20 cellular contexts compared by ENCODE assay signal in genomic region chr1:95203908-95204437, GRCh38. TPM values are rescaled to one million over a fixed set of nuclear protein-coding genes. Genes with fewer than 3 reads are reported as not detected.
DNase-seq lines count a peak whose midpoint lies in the region; ATAC-seq, FAIRE-seq and TF ChIP-seq lines count a peak whose summit lies in the region.
"Had no signal": no experiment of that assay in that cellular context is flagged by ENCODE, and none has a peak within 500 bp of the region (broad histone marks: within the 10 kb centered on the region; RNA-seq: fewer than 3 reads in every experiment).

No MANE protein-coding gene starts in this region.

- in situ Hi-C loops in HepG2 (cut with HindIII; ENCODE audit: extremely low pct_ligation_motif_present, low pct_unique_long_range_greater_than_20kb) = no loop called here
- in situ Hi-C loops in K562 (cut with MboI) = no loop called here

- no peak overlapping the region for H2AFZ ChIP-seq in HepG2 (ENCODE audit: low read length)
- no peak overlapping the region for H2AFZ ChIP-seq in PC-3 (ENCODE audit: low read length)
- H2AFZ ChIP-seq in K562 (ENCODE audit: low read depth, low read length) = no peak overlapping the region
- H2AFZ ChIP-seq: GM23338 had no signal

- no peaks in the 10 kb centered on the region for H3K9me2 ChIP-seq in PC-3 (replicated peaks; ENCODE audit: low read length)

- H3K9me3 Mint-ChIP-seq in activated CD8-positive, alpha-beta T cell treated with anti-CD3 and anti-CD28 coated beads, Interleukin-2, amount 10 ng/mL, durations not matched to agents 7 days and 5 days (ENCODE audit: insufficient read depth) = no peaks in the 10 kb centered on the region
- H3K9me3 Mint-ChIP-seq: GM23338, HFFc6 had no signal

- no peak overlapping the region for H3K27ac ChIP-seq in HepG2 (ENCODE audit: extremely low read length, insufficient read depth, low read length)
- no peak overlapping the region for H3K27ac ChIP-seq in right lobe of liver
- no peak overlapping the region for H3K27ac ChIP-seq in PC-3 (ENCODE audit: low read length)
- no peak overlapping the region for H3K27ac ChIP-seq in K562 (ENCODE audit: extremely low read depth, low read depth, low read length)
- H3K27ac ChIP-seq: BLaER1 had no signal

- no peaks in the 10 kb centered on the region for H3K27me3 ChIP-seq in HepG2 (ENCODE audit: control insufficient read depth in 1 of 2, insufficient read depth in 2 of 2, low read length in 2 of 2)
- H3K27me3 ChIP-seq in right lobe of liver = no peaks in the 10 kb centered on the region
- H3K27me3 ChIP-seq in PC-3 (ENCODE audit: low read length) = no peaks in the 10 kb centered on the region
- H3K27me3 ChIP-seq in K562 (ENCODE audit: control insufficient read depth in 2 of 2, insufficient read depth in 2 of 2, low read length in 2 of 2) = no peaks in the 10 kb centered on the region
- H3K27me3 ChIP-seq: BLaER1 had no signal

- peaks cover 6% of the 10 kb centered on the region for H3K27me3 Mint-ChIP-seq in activated CD8-positive, alpha-beta T cell treated with anti-CD3 and anti-CD28 coated beads, Interleukin-2, amount 10 ng/mL, durations not matched to agents 7 days and 5 days (ENCODE audit: low read depth)

- intact Hi-C loops in HepG2 (cut with micrococcal nuclease; ENCODE audit: unreplicated experiment) = no loop called here
- intact Hi-C loops in right lobe of liver (cut with DNase I) = no loop called here
- intact Hi-C loops in PC-3 (cut with micrococcal nuclease) = loop anchor here (2.0 kb wide), 1 partner anchor 23 kb away; no protein-coding TSS in a partner anchor
- intact Hi-C loops in K562 (cut with micrococcal nuclease) = no loop called here

- H3K4me3 ChIP-seq in HepG2 (replicated peaks in 1 of 3; ENCODE audit: insufficient read depth in 1 of 3, low read depth in 2 of 3, low read length in 3 of 3) = no peak overlapping the region
- H3K4me3 ChIP-seq in right lobe of liver = no peak overlapping the region
- no peak overlapping the region for H3K4me3 ChIP-seq in PC-3 (ENCODE audit: low read length)
- H3K4me3 ChIP-seq in K562 = no peak overlapping the region
- H3K4me3 ChIP-seq: BLaER1, GM23338 had no signal

- no peaks in the 10 kb centered on the region for H3K9me1 ChIP-seq in K562 (ENCODE audit: control insufficient read depth, insufficient read depth, low read length)

- DNase-seq in HepG2 (ENCODE audit: low spot score) (no peak), right lobe of liver (no peak), PC-3 (no peak), K562 (ENCODE audit: extremely low read depth in 1 of 4, low spot score in 3 of 4) (peak in 1 of 4 experiments; percentile 16), DMS 273 treated with DMSO at 0.1 percent for 48 hours (lab: John Stamatoyannopoulos, UW) (no peak)
- DNase-seq in activated CD8-positive, alpha-beta T cell treated with anti-CD3 and anti-CD28 coated beads, Interleukin-2, amount 10 ng/mL, durations not matched to agents 7 days and 5 days = no peak
- DNase-seq: 8988T; CD4-positive, alpha-beta memory T cell; HCEC 1CT; HFFc6 had no signal

- H3K4me3 Mint-ChIP-seq in activated CD8-positive, alpha-beta T cell treated with anti-CD3 and anti-CD28 coated beads, Interleukin-2, amount 10 ng/mL, durations not matched to agents 7 days and 5 days = no peak overlapping the region
- H3K4me3 Mint-ChIP-seq: CD14-positive monocyte, GM23338, HFFc6 had no signal

- TF ChIP-seq CTCF in HepG2 (CRISPR knock-in tag; IDR thresholded peaks at IDR 0.05) (no peak), right lobe of liver (IDR thresholded peaks at IDR 0.05) (no peak), PC-3 (conservative IDR thresholded peaks at IDR 0.05; ENCODE audit: low read depth, low read length) (no peak), K562 (IDR thresholded peaks at IDR 0.05 in 2 of 3, conservative IDR thresholded peaks at IDR 0.05 in 1 of 3; ENCODE audit: insufficient read depth in 2 of 3, low read depth in 1 of 3, low read length in 3 of 3) (no peak)

- H3K9ac ChIP-seq in HepG2 (ENCODE audit: insufficient read depth, low read depth, low read length) = no peak overlapping the region
- H3K9ac ChIP-seq in PC-3 (ENCODE audit: low read length) = no peak overlapping the region
- no peak overlapping the region for H3K9ac ChIP-seq in K562 (ENCODE audit: insufficient read depth in 1 of 2, low read depth in 2 of 2, low read length in 2 of 2)
- H3K9ac ChIP-seq: BLaER1 had no signal

- TF ChIP-seq POLR2A in HepG2 (IDR thresholded peaks at IDR 0.05; ENCODE audit: insufficient read depth in 1 of 2, low read depth in 2 of 2, low read length in 2 of 2) (no peak), right lobe of liver (IDR thresholded peaks at IDR 0.05) (no peak), K562 (conservative IDR thresholded peaks at IDR 0.05) (no peak)

- no peaks in the 10 kb centered on the region for H3K4me1 Mint-ChIP-seq in activated CD8-positive, alpha-beta T cell treated with anti-CD3 and anti-CD28 coated beads, Interleukin-2, amount 10 ng/mL, durations not matched to agents 7 days and 5 days (ENCODE audit: low read depth)
- H3K4me1 Mint-ChIP-seq: CD14-positive monocyte; CD4-positive, alpha-beta memory T cell; GM23338; IgD-negative memory B cell had no signal

- CTCF ChIA-PET in HepG2 (lab: Yijun Ruan, JAX; ENCODE audit: low intra/inter-chr PET ratio, low total read pairs) = no interaction called here
- CTCF ChIA-PET in PC-3 (lab: Charles Lee) = no interaction called here
- CTCF ChIA-PET in K562 (lab: Yijun Ruan, JAX; ENCODE audit: low intra/inter-chr PET ratio) = no interaction called here
- CTCF ChIA-PET in activated CD8-positive, alpha-beta T cell treated with anti-CD3 and anti-CD28 coated beads, Interleukin-2, amount 10 ng/mL, durations not matched to agents 7 days and 5 days (lab: Charles Lee) = no interaction called here

- TF ChIP-seq RAD21 in HepG2 (CRISPR knock-in tag; IDR thresholded peaks at IDR 0.05) (no peak), K562 (CRISPR knock-in tag; conservative IDR thresholded peaks at IDR 0.05 in 1 of 2, IDR thresholded peaks at IDR 0.05 in 1 of 2) (no peak)

- 72% methylated on average over 1 of the region's 1 CpG for WGBS in HepG2 (ENCODE audit: low lambda C conversion rate)
- 41% methylated on average over 1 of the region's 1 CpG for WGBS in right lobe of liver (ENCODE audit: insufficient coverage, low coverage, low lambda C conversion rate, missing lambda C conversion rate)
- 0% methylated on average over 1 of the region's 1 CpG for WGBS in K562 (ENCODE audit: insufficient coverage, low coverage, missing lambda C conversion rate)

- H3K27ac Mint-ChIP-seq in activated CD8-positive, alpha-beta T cell treated with anti-CD3 and anti-CD28 coated beads, Interleukin-2, amount 10 ng/mL, durations not matched to agents 7 days and 5 days = no peak overlapping the region
- H3K27ac Mint-ChIP-seq: CD14-positive monocyte; CD4-positive, alpha-beta memory T cell; GM23338; HFFc6; IgD-negative memory B cell had no signal

- no peaks in the 10 kb centered on the region for H3K9me3 ChIP-seq in HepG2 (ENCODE audit: low read length)
- no peaks in the 10 kb centered on the region for H3K9me3 ChIP-seq in right lobe of liver
- H3K9me3 ChIP-seq in PC-3 (ENCODE audit: low read length) = no peaks in the 10 kb centered on the region
- H3K9me3 ChIP-seq in K562 (replicated peaks; ENCODE audit: control insufficient read depth, insufficient read depth, low read depth, low read length) = no peaks in the 10 kb centered on the region; the same call in none of the 2 replicates
- H3K9me3 ChIP-seq: BLaER1 had no signal

- no peaks in the 10 kb centered on the region for H3K79me2 ChIP-seq in HepG2 (ENCODE audit: insufficient read depth, low read length)
- H3K79me2 ChIP-seq in PC-3 (ENCODE audit: low read length) = no peaks in the 10 kb centered on the region
- no peaks in the 10 kb centered on the region for H3K79me2 ChIP-seq in K562 (ENCODE audit: control insufficient read depth, insufficient read depth, low read length)

- H3F3A ChIP-seq in PC-3 (ENCODE audit: low read length, unreplicated experiment) = no peaks in the 10 kb centered on the region

- no peak overlapping the region for H3K4me2 ChIP-seq in HepG2 (ENCODE audit: low read depth, low read length)
- H3K4me2 ChIP-seq in PC-3 (ENCODE audit: low read length) = no peak overlapping the region
- no peak overlapping the region for H3K4me2 ChIP-seq in K562 (ENCODE audit: insufficient read depth, low read length)
- H3K4me2 ChIP-seq: BLaER1, GM23338 had no signal

- BruUV-seq in HepG2 (replicated peaks; lab: Mats Ljungman, UMichigan) (no TSS peak), PC-3 (replicated peaks; lab: Mats Ljungman, UMichigan) (no TSS peak), K562 (replicated peaks; lab: Mats Ljungman, UMichigan) (no TSS peak)

- TF ChIP-seq EP300 in HepG2 (IDR thresholded peaks at IDR 0.05; ENCODE audit: low read depth in 2 of 2, low read length in 2 of 2) (no peak), HepG2 (CRISPR knock-in tag; IDR thresholded peaks at IDR 0.05; ENCODE audit: borderline replicate concordance) (no peak), K562 (IDR thresholded peaks at IDR 0.05; ENCODE audit: low read length) (peak; percentile 38; the same call in 1 of the 2 replicates)

- no peaks in the 10 kb centered on the region for H3K36me3 Mint-ChIP-seq in activated CD8-positive, alpha-beta T cell treated with anti-CD3 and anti-CD28 coated beads, Interleukin-2, amount 10 ng/mL, durations not matched to agents 7 days and 5 days (ENCODE audit: low read depth)
- H3K36me3 Mint-ChIP-seq: CD14-positive monocyte; CD4-positive, alpha-beta memory T cell; IgD-negative memory B cell had no signal

- POLR2A ChIA-PET in HepG2 (lab: Yijun Ruan, JAX) (no interaction called here), PC-3 (lab: Charles Lee; ENCODE audit: unreplicated experiment) (no interaction called here), K562 (lab: Yijun Ruan, JAX) (interaction anchor here (0.8 kb wide), 1 partner anchor 72 kb away, joined by 3 read pairs; no protein-coding TSS in a partner anchor)
- POLR2A ChIA-PET in activated CD8-positive, alpha-beta T cell treated with anti-CD3 and anti-CD28 coated beads, Interleukin-2, amount 10 ng/mL, durations not matched to agents 7 days and 5 days (lab: Charles Lee) = no interaction called here

- ATAC-seq in HepG2 (no peak), right lobe of liver (no peak), PC-3 (peak; percentile 72), K562 (peak; percentile 44; the same call in 1 of the 3 replicates), HG03565 (IDR thresholded peaks at IDR 0.05; ENCODE audit: unreplicated experiment) (no peak)
- no peak for ATAC-seq in activated CD8-positive, alpha-beta T cell treated with anti-CD3 and anti-CD28 coated beads, Interleukin-2, amount 10 ng/mL, durations not matched to agents 7 days and 5 days
- ATAC-seq: GM23338 had no signal

- H3K4me1 ChIP-seq in HepG2 (ENCODE audit: insufficient read depth, low read length) = no peaks in the 10 kb centered on the region
- no peaks in the 10 kb centered on the region for H3K4me1 ChIP-seq in right lobe of liver
- H3K4me1 ChIP-seq in PC-3 (ENCODE audit: insufficient read depth, low read length) = 0 out of 2 replicates have a peak, but pooled peaks cover 8% of the 10 kb centered on the region
- H3K4me1 ChIP-seq in K562 (replicated peaks in 1 of 2; ENCODE audit: control insufficient read depth in 2 of 2, insufficient read depth in 2 of 2, low read length in 2 of 2) = peaks cover 0 to 4% of the 10 kb centered on the region in 2 experiments; a peak in 3 of 5 replicates
- H3K4me1 ChIP-seq: BLaER1 had no signal

- no peak for FAIRE-seq in HepG2 (lab: Jason Lieb, UNC)
- FAIRE-seq in K562 (lab: Jason Lieb, UNC) = no peak
- FAIRE-seq: G401.6, GM12892, GM18507, H54, HTR-8/SVneo had no signal

- H4K20me1 ChIP-seq in HepG2 (ENCODE audit: insufficient read depth, low read length) (no peaks in the 10 kb centered on the region), PC-3 (ENCODE audit: low read length) (no peaks in the 10 kb centered on the region), K562 (replicated peaks; ENCODE audit: control insufficient read depth, insufficient read depth, low read length) (no peaks in the 10 kb centered on the region)
- H4K20me1 ChIP-seq: BLaER1 had no signal

- H3K36me3 ChIP-seq in HepG2 (replicated peaks in 1 of 2; ENCODE audit: control insufficient read depth in 1 of 2, insufficient read depth in 2 of 2, low read length in 2 of 2) (no peaks in the 10 kb centered on the region), right lobe of liver (no peaks in the 10 kb centered on the region), PC-3 (ENCODE audit: low read depth, low read length) (no peaks in the 10 kb centered on the region), K562 (ENCODE audit: control insufficient read depth, insufficient read depth, low read length) (no peaks in the 10 kb centered on the region)
- H3K36me3 ChIP-seq: BLaER1 had no signal

RNA-seq across cellular contexts. Expression of gene RWDD3, which starts 30.0 kb away (rescaled TPM):
- total RNA-seq in HepG2 (2016; rRNA removed; fragmentation: Illumina TruSeq; extraction: Trizol) (21.2 and 22.7 TPM in 2 replicates), right lobe of liver (10 to 100 TPM in 2 of 6 experiments, 1 to 10 TPM in 4; 3.3 to 13.2 (median 8.0) TPM), PC-3 (2014; rRNA removed) (10.3 and 10.4 TPM in 2 replicates), K562 (2014; rRNA removed) (21.6 and 26.1 TPM in 2 replicates), K562 (2014; rRNA removed; fragmentation: Illumina TruSeq; extraction: Trizol) (34.9 and 38.5 TPM in 2 replicates), K562 (2015; rRNA removed; fragmentation: Illumina TruSeq; extraction: Trizol) (33.5 and 34.5 TPM in 2 replicates), K562 (2021) (23.7 and 26.7 TPM in 2 replicates)
- 4.8 and 7.5 TPM in 2 replicates for total RNA-seq in HepG2 (2016; cell fraction: cytosol; rRNA removed; fragmentation: Illumina TruSeq; extraction: Trizol; ENCODE audit: low read depth)
- total RNA-seq in HepG2 (2016; cell fraction: insoluble cytoplasmic fraction; rRNA removed; fragmentation: Illumina TruSeq; extraction: Trizol) = 20.5 and 25.9 TPM in 2 replicates
- 15.8 and 16.6 TPM in 2 replicates for total RNA-seq in HepG2 (2016; cell fraction: membrane; rRNA removed; fragmentation: Illumina TruSeq; extraction: Trizol)
- 26.9 and 28.8 TPM in 2 replicates for total RNA-seq in HepG2 (2016; cell fraction: nucleus; rRNA removed; fragmentation: Illumina TruSeq; extraction: Trizol)
- polyA plus RNA-seq in HepG2 (2011; rRNA removed) (16.2 and 18.3 TPM in 2 replicates), K562 (2011; rRNA removed) (40.4 and 49.7 TPM in 2 replicates), K562 (2014; fragmentation: Illumina TruSeq; extraction: Trizol) (32.9 and 33.8 TPM in 2 replicates), K562 (2014; fragmentation: Nextera tagmentation; extraction: Ambion mirVana) (10 to 100 TPM; 52.7 to 65.0 TPM), K562 (2014; rRNA removed) (41.2 and 57.4 TPM in 2 replicates)
- polyA plus RNA-seq in HepG2 (2011; cell fraction: cytosol; rRNA removed) = 8.0 and 10.2 TPM in 2 replicates
- 17.2 and 19.7 TPM in 2 replicates for polyA plus RNA-seq in HepG2 (2011; cell fraction: nucleus; rRNA removed)
- polyA plus RNA-seq in HepG2 (2012) = 15.3 and 20.4 TPM in 2 replicates
- 7.6 and 10.7 TPM in 2 replicates for polyA plus RNA-seq in HepG2 (2016; cell fraction: cytosol; fragmentation: Illumina TruSeq; extraction: Trizol; ENCODE audit: low read depth)
- polyA plus RNA-seq in HepG2 (2016; cell fraction: insoluble cytoplasmic fraction; fragmentation: Illumina TruSeq; extraction: Trizol; ENCODE audit: low read depth) = 23.8 and 27.0 TPM in 2 replicates
- polyA plus RNA-seq in HepG2 (2016; cell fraction: membrane; fragmentation: Illumina TruSeq; extraction: Trizol; ENCODE audit: low read depth) = 13.8 and 14.0 TPM in 2 replicates
- polyA plus RNA-seq in HepG2 (2016; cell fraction: nucleus; fragmentation: Illumina TruSeq; extraction: Trizol; ENCODE audit: insufficient read depth, low read depth) = 43.8 and 46.3 TPM in 2 replicates
- polyA minus RNA-seq in HepG2 (2011; rRNA and poly(A)+ RNA removed; ENCODE audit: low replicate concordance) = 2.3 and 4.1 TPM in 2 replicates
- 3.7 and 4.5 TPM in 2 replicates for polyA minus RNA-seq in HepG2 (2011; cell fraction: cytosol; rRNA and poly(A)+ RNA removed)
- polyA minus RNA-seq in HepG2 (2011; cell fraction: nucleus; rRNA and poly(A)+ RNA removed) = 17.4 and 24.0 TPM in 2 replicates
- 15.6 and 29.6 TPM in 2 replicates for total RNA-seq in K562 (2011; cell fraction: chromatin; rRNA removed; ENCODE audit: low replicate concordance)
- 9.2 and 13.3 TPM in 2 replicates for total RNA-seq in K562 (2011; cell fraction: nucleolus; rRNA removed)
- 22.8 and 34.2 TPM in 2 replicates for total RNA-seq in K562 (2011; cell fraction: nucleoplasm; rRNA removed)
- 16.5 and 29.2 TPM in 2 replicates for polyA plus RNA-seq in K562 (2011; cell fraction: cytosol; rRNA removed)
- polyA plus RNA-seq in K562 (2011; cell fraction: nucleus; rRNA removed) = 51.5 and 52.0 TPM in 2 replicates
- polyA plus RNA-seq in K562 (2012) = 25.2 and 33.2 TPM in 2 replicates
- 16.2 and 16.4 TPM in 2 replicates for polyA minus RNA-seq in K562 (2011; rRNA and poly(A)+ RNA removed)
- 8.4 and 8.6 TPM in 2 replicates for polyA minus RNA-seq in K562 (2011; cell fraction: cytosol; rRNA and poly(A)+ RNA removed)
- polyA minus RNA-seq in K562 (2011; cell fraction: nucleus; rRNA and poly(A)+ RNA removed) = 14.5 and 20.5 TPM in 2 replicates
- total RNA-seq in activated CD8-positive, alpha-beta T cell treated with anti-CD3 and anti-CD28 coated beads, Interleukin-2, amount 10 ng/mL, durations not matched to agents 7 days and 5 days = 10 to 100 TPM; 16.8 to 17.1 TPM

Comparison
In these comparisons a context has a peak if more than half of its experiments do, and no peak if none do; other contexts are left out.
1. ATAC-seq: peak in PC-3 (single experiment) and K562 (single experiment); none in HepG2 (single experiment), right lobe of liver (0 of 4), HG03565 (single experiment) and activated CD8-positive, alpha-beta T cell treated with anti-CD3 and anti-CD28 coated beads, Interleukin-2, amount 10 ng/mL, durations not matched to agents 7 days and 5 days (single experiment).
2. Of the 241 proteins assayed by ChIP-seq in both HepG2 and K562: peak only in HepG2: none; only in K562: ADNP, ATF7, CBX1, ELF1, EP300 and MEIS2; in both: none; in neither: 233; mixed calls (peak in some experiments, not most) for 2.